1 cellular context compared by ENCODE assay signal in genomic region chr10:124388823-124389612, GRCh38.
A peak's percentile ranks its signal among the peaks of the same experiment; 100 is the strongest.
TF ChIP-seq lines count a peak whose summit lies in the region.

No MANE protein-coding gene starts in this region.

TF ChIP-seq in HepG2, 621 proteins besides CTCF, POLR2A, EP300 and RAD21 (continued from another document and continues in another):
- TF ChIP-seq NFYC (CRISPR knock-in tag; IDR thresholded peaks at IDR 0.05) (no peak), CREB1 (IDR thresholded peaks at IDR 0.05) (no peak), CREB1 (CRISPR knock-in tag; IDR thresholded peaks at IDR 0.05) (no peak), MTERF4 (CRISPR knock-in tag; IDR thresholded peaks at IDR 0.05) (no peak), CERS6 (CRISPR knock-in tag; IDR thresholded peaks at IDR 0.05) (no peak), NFATC3 (CRISPR knock-in tag; IDR thresholded peaks at IDR 0.05) (no peak), YEATS2 (CRISPR knock-in tag; IDR thresholded peaks at IDR 0.05; ENCODE audit: borderline replicate concordance) (no peak), ZNF10 (CRISPR knock-in tag; IDR thresholded peaks at IDR 0.05; ENCODE audit: borderline replicate concordance, low read depth) (no peak), ZSCAN31 (CRISPR knock-in tag; IDR thresholded peaks at IDR 0.05; ENCODE audit: low read depth) (no peak; the same call in 1 of the 2 replicates), CEBPZ (IDR thresholded peaks at IDR 0.05; ENCODE audit: low read length) (no peak), MZF1 (CRISPR knock-in tag; IDR thresholded peaks at IDR 0.05; ENCODE audit: borderline replicate concordance) (no peak), HDAC2 (CRISPR knock-in tag; IDR thresholded peaks at IDR 0.05) (no peak), RNF219 (CRISPR knock-in tag; IDR thresholded peaks at IDR 0.05) (no peak), CEBPG (CRISPR knock-in tag; IDR thresholded peaks at IDR 0.05) (no peak), SKI (IDR thresholded peaks at IDR 0.05; ENCODE audit: partially characterized antibody) (no peak), ZNF20 (CRISPR knock-in tag; IDR thresholded peaks at IDR 0.05) (no peak), ZNF121 (CRISPR knock-in tag; IDR thresholded peaks at IDR 0.05) (no peak), IKZF5 (CRISPR knock-in tag; IDR thresholded peaks at IDR 0.05) (no peak), ARID3A (IDR thresholded peaks at IDR 0.05; ENCODE audit: low read depth, low read length) (no peak), ZBTB46 (CRISPR knock-in tag; IDR thresholded peaks at IDR 0.05; ENCODE audit: borderline replicate concordance) (no peak), NCOA2 (CRISPR knock-in tag; IDR thresholded peaks at IDR 0.05) (no peak; the same call in 1 of the 2 replicates), MLLT10 (CRISPR knock-in tag; IDR thresholded peaks at IDR 0.05) (no peak), MAFF (IDR thresholded peaks at IDR 0.05; ENCODE audit: low read depth, low read length) (no peak), ZC3H4 (CRISPR knock-in tag; IDR thresholded peaks at IDR 0.05; ENCODE audit: borderline replicate concordance) (no peak), HOMEZ (CRISPR knock-in tag; IDR thresholded peaks at IDR 0.05; ENCODE audit: low read depth) (no peak), ZNF724P (CRISPR knock-in tag; IDR thresholded peaks at IDR 0.05; ENCODE audit: borderline replicate concordance) (no peak), RBM39 (IDR thresholded peaks at IDR 0.05; ENCODE audit: low read depth, low read length, poor library complexity, severe bottlenecking) (no peak), PRMT3 (CRISPR knock-in tag; IDR thresholded peaks at IDR 0.05; ENCODE audit: borderline replicate concordance, low read depth) (no peak), MBD4 (IDR thresholded peaks at IDR 0.05; ENCODE audit: borderline replicate concordance, low read length) (no peak), TEAD3 (CRISPR knock-in tag; optimal IDR thresholded peaks at IDR 0.05; ENCODE audit: borderline replicate concordance) (no peak), DNMT1 (CRISPR knock-in tag; IDR thresholded peaks at IDR 0.05) (no peak), ZNF232 (CRISPR knock-in tag; IDR thresholded peaks at IDR 0.05; ENCODE audit: borderline replicate concordance) (peak; percentile 16; the same call in 1 of the 2 replicates), GFI1 (CRISPR knock-in tag; IDR thresholded peaks at IDR 0.05; ENCODE audit: borderline replicate concordance) (no peak), ZNF160 (CRISPR knock-in tag; IDR thresholded peaks at IDR 0.05) (no peak), ZNF34 (CRISPR knock-in tag; IDR thresholded peaks at IDR 0.05; ENCODE audit: borderline replicate concordance) (no peak), HOXA5 (CRISPR knock-in tag; IDR thresholded peaks at IDR 0.05) (no peak), ZNF879 (CRISPR knock-in tag; IDR thresholded peaks at IDR 0.05) (no peak), ZNF354B (CRISPR knock-in tag; IDR thresholded peaks at IDR 0.05) (no peak), SAFB2 (CRISPR knock-in tag; IDR thresholded peaks at IDR 0.05; ENCODE audit: borderline replicate concordance, low read depth) (no peak), YY1 (IDR thresholded peaks at IDR 0.05; ENCODE audit: insufficient read depth, insufficient replicate concordance, low read depth, low read length) (peak; percentile 68), RFXANK (CRISPR knock-in tag; IDR thresholded peaks at IDR 0.05) (no peak), TP53 (CRISPR knock-in tag; conservative IDR thresholded peaks at IDR 0.05) (no peak), FUBP1 (CRISPR knock-in tag; IDR thresholded peaks at IDR 0.05; ENCODE audit: borderline replicate concordance) (no peak), SP4 (CRISPR knock-in tag; IDR thresholded peaks at IDR 0.05) (peak; percentile 77), HBP1 (CRISPR knock-in tag; IDR thresholded peaks at IDR 0.05; ENCODE audit: low read depth) (0 out of 2 replicates have a peak, but pooled peaks have one; percentile 42), MTA3 (CRISPR knock-in tag; IDR thresholded peaks at IDR 0.05) (no peak), TAF1 (CRISPR knock-in tag; IDR thresholded peaks at IDR 0.05) (no peak), ZNF737 (CRISPR knock-in tag; IDR thresholded peaks at IDR 0.05; ENCODE audit: borderline replicate concordance) (no peak), ZNF558 (CRISPR knock-in tag; IDR thresholded peaks at IDR 0.05; ENCODE audit: borderline replicate concordance) (no peak), ZBTB43 (CRISPR knock-in tag; conservative IDR thresholded peaks at IDR 0.05) (no peak)
